Comparison of ENCODE assay signal across 27 cellular contexts in the genomic region with DNA sequence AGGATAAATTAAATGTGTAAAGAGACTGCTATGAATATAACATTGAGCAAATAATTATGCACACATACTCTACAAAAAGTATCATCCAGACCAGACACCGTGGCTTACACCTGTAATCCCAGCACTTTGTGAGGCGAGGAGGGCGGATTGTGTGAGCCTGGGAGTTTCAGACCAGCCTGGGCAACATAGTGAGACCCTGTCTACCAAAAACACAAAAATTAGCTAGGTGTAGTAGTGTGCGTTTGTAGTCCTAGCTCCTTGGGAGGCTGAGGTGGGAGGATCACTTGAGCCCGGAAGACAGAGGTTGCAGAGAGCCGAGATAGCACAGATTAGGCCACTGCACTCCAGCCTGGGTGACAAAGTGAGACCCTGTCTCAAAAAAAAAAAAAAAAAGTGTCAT. TPM values are rescaled to one million over a fixed set of nuclear protein-coding genes. Genes with fewer than 3 reads are reported as not detected.
DNase-seq lines count a peak whose midpoint lies in the region; ATAC-seq, FAIRE-seq and TF ChIP-seq lines count a peak whose summit lies in the region.
"Had no signal": no experiment of that assay in that cellular context is flagged by ENCODE, and none has a peak within 500 bp of the region (broad histone marks: within the 10 kb centered on the region; RNA-seq: fewer than 3 reads in every experiment).

No MANE protein-coding gene starts in this region.

- DNase-seq in activated CD4-positive, alpha-beta memory T cell treated with anti-CD3 and anti-CD28 coated beads for 36 hours, result no peak
- DNase-seq in activated CD4-positive, alpha-beta memory T cell treated with anti-CD3 and anti-CD28 coated beads, Interleukin-2, amount 10 ng/mL, durations not matched to agents 7 days and 5 days, result no peak
- DNase-seq in OCI-LY7 (ENCODE audit: low spot score) (no peak), K562 (ENCODE audit: extremely low read depth in 1 of 4, low spot score in 3 of 4) (no peak)
- no peak for DNase-seq in stimulated activated effector memory CD8-positive, alpha-beta T cell treated with anti-CD3 and anti-CD28 coated beads, Interleukin-12 subunit alpha, Interleukin-12 subunit beta, amount 100 ng/mL, for 72 hours (ENCODE audit: low spot score in 2 of 2)
- no peak for DNase-seq in activated T-helper 2 cell treated with anti-CD3 and anti-CD28 coated beads, Interferon-gamma antibody, Interleukin-2, Interleukin-4, amounts not matched to agents 10 μg/mL and 5 μg/mL and 100 μg/mL, durations not matched to agents 14 hours and 24 hours and 36 hours (ENCODE audit: low spot score)
- DNase-seq: activated B cell treated with CpG ODN at 0.5 μM for 24 hours; activated CD8-positive, alpha-beta T cell treated with anti-CD3 and anti-CD28 coated beads, Interleukin-2, amount 10 ng/mL, durations not matched to agents 7 days and 5 days; activated naive CD4-positive, alpha-beta T cell treated with anti-CD3 and anti-CD28 coated beads, Interleukin-2, amount 50 U/mL, for 16 hours; activated T-cell treated with anti-CD3 and anti-CD28 coated beads, Interleukin-2, amount 50 U/mL, for 1 hour; GDM1; NCI-H1930; NCI-H2227 treated with DMSO at 0.1 percent for 48 hours; NCI-H748 treated with DMSO at 0.1 percent for 48 hours; nephron progenitor cell; pancreas; right cardiac atrium; stimulated activated CD4-positive, alpha-beta T cell treated with anti-CD3 and anti-CD28 coated beads, Interleukin-12 subunit alpha, Interleukin-12 subunit beta, amount 100 ng/mL, for 4 hours; stimulated activated CD4-positive, alpha-beta T cell treated with anti-CD3 and anti-CD28 coated beads, Interleukin-4, amount 100 ng/mL, for 4 hours; stimulated activated naive CD8-positive, alpha-beta T cell treated with anti-CD3 and anti-CD28 coated beads, Interleukin-15, Interleukin-2, amounts not matched to agents 100 U/mL and 50 U/mL, for 24 hours; T1000 had no signal

- H3K9ac ChIP-seq in K562 (ENCODE audit: insufficient read depth in 1 of 2, low read depth in 2 of 2, low read length in 2 of 2), result no peak overlapping the region

- TF ChIP-seq POLR2A in K562 (conservative IDR thresholded peaks at IDR 0.05), result no peak

- H2AFZ ChIP-seq in OCI-LY7 (ENCODE audit: low read length) (no peak overlapping the region), K562 (ENCODE audit: low read depth, low read length) (no peak overlapping the region)

- H3K4me1 ChIP-seq in OCI-LY7 (ENCODE audit: insufficient read depth, low read length, poor library complexity, severe bottlenecking), result peaks cover 51% of the 10 kb centered on the region
- peaks cover 9 to 16% of the 10 kb centered on the region in 2 experiments for H3K4me1 ChIP-seq in K562 (replicated peaks in 1 of 2; ENCODE audit: control insufficient read depth in 2 of 2, insufficient read depth in 2 of 2, low read length in 2 of 2)

- H3K27me3 Mint-ChIP-seq in activated CD4-positive, alpha-beta memory T cell treated with anti-CD3 and anti-CD28 coated beads for 36 hours, result no peaks in the 10 kb centered on the region
- H3K27me3 Mint-ChIP-seq in activated CD4-positive, alpha-beta memory T cell treated with anti-CD3 and anti-CD28 coated beads, Interleukin-2, amount 10 ng/mL, durations not matched to agents 7 days and 5 days, result no peaks in the 10 kb centered on the region
- H3K27me3 Mint-ChIP-seq in activated T-helper 2 cell treated with anti-CD3 and anti-CD28 coated beads, Interferon-gamma antibody, Interleukin-2, Interleukin-4, amounts not matched to agents 10 μg/mL and 5 μg/mL and 100 μg/mL, durations not matched to agents 14 hours and 24 hours and 36 hours (ENCODE audit: low read depth), result no peaks in the 10 kb centered on the region
- H3K27me3 Mint-ChIP-seq: activated B cell treated with CpG ODN at 0.5 μM for 24 hours, type B pancreatic cell had no signal

- H3K36me3 ChIP-seq in OCI-LY7 (ENCODE audit: insufficient read depth, low read length), result peaks cover 13% of the 10 kb centered on the region
- no peaks in the 10 kb centered on the region for H3K36me3 ChIP-seq in K562 (ENCODE audit: control insufficient read depth, insufficient read depth, low read length)
- H3K36me3 ChIP-seq: pancreas had no signal

- H3K4me1 Mint-ChIP-seq in activated CD4-positive, alpha-beta memory T cell treated with anti-CD3 and anti-CD28 coated beads for 36 hours (ENCODE audit: low read depth), result peaks cover 54% of the 10 kb centered on the region
- H3K4me1 Mint-ChIP-seq in activated CD4-positive, alpha-beta memory T cell treated with anti-CD3 and anti-CD28 coated beads, Interleukin-2, amount 10 ng/mL, durations not matched to agents 7 days and 5 days, result peaks cover 55% of the 10 kb centered on the region
- peaks cover 44% of the 10 kb centered on the region for H3K4me1 Mint-ChIP-seq in stimulated activated effector memory CD8-positive, alpha-beta T cell treated with anti-CD3 and anti-CD28 coated beads, Interleukin-12 subunit alpha, Interleukin-12 subunit beta, amount 100 ng/mL, for 72 hours
- peaks cover 48% of the 10 kb centered on the region for H3K4me1 Mint-ChIP-seq in activated T-helper 2 cell treated with anti-CD3 and anti-CD28 coated beads, Interferon-gamma antibody, Interleukin-2, Interleukin-4, amounts not matched to agents 10 μg/mL and 5 μg/mL and 100 μg/mL, durations not matched to agents 14 hours and 24 hours and 36 hours (ENCODE audit: low read depth)

- BruUV-seq in OCI-LY7 (replicated peaks; lab: Mats Ljungman, UMichigan), result no TSS peak
- BruUV-seq in K562 (replicated peaks; lab: Mats Ljungman, UMichigan), result no TSS peak

- H3K27ac ChIP-seq in OCI-LY7 (ENCODE audit: low read depth, low read length, poor library complexity, severe bottlenecking), result no peak overlapping the region
- no peak overlapping the region for H3K27ac ChIP-seq in K562 (ENCODE audit: extremely low read depth, low read depth, low read length)
- H3K27ac ChIP-seq: pancreas had no signal

- 66% methylated on average over 6 of the region's 6 CpGs for WGBS in K562 (ENCODE audit: insufficient coverage, low coverage, missing lambda C conversion rate)

- H3K9me3 ChIP-seq in OCI-LY7 (ENCODE audit: low read length), result no peaks in the 10 kb centered on the region
- no peaks in the 10 kb centered on the region for H3K9me3 ChIP-seq in K562 (replicated peaks; ENCODE audit: control insufficient read depth, insufficient read depth, low read depth, low read length)
- H3K9me3 ChIP-seq: pancreas had no signal

- intact Hi-C loops in activated CD4-positive, alpha-beta memory T cell treated with anti-CD3 and anti-CD28 coated beads for 36 hours (cut with micrococcal nuclease), result no loop called here
- intact Hi-C loops in OCI-LY7 (cut with micrococcal nuclease; ENCODE audit: unreplicated experiment) (loop anchor here (10.0 kb wide), 1 partner anchor 533 kb away; a partner anchor contains a TSS), K562 (cut with micrococcal nuclease) (no loop called here)
- intact Hi-C loops in activated T-helper 2 cell treated with anti-CD3 and anti-CD28 coated beads, Interferon-gamma antibody, Interleukin-2, Interleukin-4, amounts not matched to agents 10 μg/mL and 5 μg/mL and 100 μg/mL, durations not matched to agents 14 hours and 24 hours and 36 hours (cut with micrococcal nuclease), result no loop called here

- CTCF ChIA-PET in activated CD4-positive, alpha-beta memory T cell treated with anti-CD3 and anti-CD28 coated beads for 36 hours (lab: Charles Lee), result interaction anchor here (4.2 kb wide), 1 partner anchor 10 kb away, joined by 27 read pairs; no protein-coding TSS in a partner anchor
- CTCF ChIA-PET in activated CD4-positive, alpha-beta memory T cell treated with anti-CD3 and anti-CD28 coated beads, Interleukin-2, amount 10 ng/mL, durations not matched to agents 7 days and 5 days (lab: Charles Lee), result interaction anchor here (0.6 to 7.5 kb wide), 4 partner anchors 14 to 120 kb away, joined by 3 to 88 read pairs (median 8); a partner anchor contains a TSS
- CTCF ChIA-PET in OCI-LY7 (lab: Charles Lee; ENCODE audit: unreplicated experiment), result interaction anchor here (1.0 kb wide), 1 partner anchor 11 kb away, joined by 6 read pairs; no protein-coding TSS in a partner anchor
- CTCF ChIA-PET in K562 (lab: Yijun Ruan, JAX; ENCODE audit: low intra/inter-chr PET ratio), result no interaction called here

- TF ChIP-seq EP300 in K562 (IDR thresholded peaks at IDR 0.05; ENCODE audit: low read length), result no peak

- H3K27ac Mint-ChIP-seq in activated CD4-positive, alpha-beta memory T cell treated with anti-CD3 and anti-CD28 coated beads for 36 hours, result peak overlapping the region; percentile 61
- H3K27ac Mint-ChIP-seq in activated CD4-positive, alpha-beta memory T cell treated with anti-CD3 and anti-CD28 coated beads, Interleukin-2, amount 10 ng/mL, durations not matched to agents 7 days and 5 days, result no peak overlapping the region
- no peak overlapping the region for H3K27ac Mint-ChIP-seq in stimulated activated effector memory CD8-positive, alpha-beta T cell treated with anti-CD3 and anti-CD28 coated beads, Interleukin-12 subunit alpha, Interleukin-12 subunit beta, amount 100 ng/mL, for 72 hours
- H3K27ac Mint-ChIP-seq in activated T-helper 2 cell treated with anti-CD3 and anti-CD28 coated beads, Interferon-gamma antibody, Interleukin-2, Interleukin-4, amounts not matched to agents 10 μg/mL and 5 μg/mL and 100 μg/mL, durations not matched to agents 14 hours and 24 hours and 36 hours, result no peak overlapping the region
- H3K27ac Mint-ChIP-seq: activated B cell treated with CpG ODN at 0.5 μM for 24 hours, nephron progenitor cell, type B pancreatic cell had no signal

- H3K27me3 ChIP-seq in K562 (ENCODE audit: control insufficient read depth in 2 of 2, insufficient read depth in 2 of 2, low read length in 2 of 2), result no peaks in the 10 kb centered on the region
- H3K27me3 ChIP-seq: pancreas had no signal

- peaks cover 37% of the 10 kb centered on the region for H3K36me3 Mint-ChIP-seq in activated CD4-positive, alpha-beta memory T cell treated with anti-CD3 and anti-CD28 coated beads for 36 hours
- peaks cover 54% of the 10 kb centered on the region for H3K36me3 Mint-ChIP-seq in activated CD4-positive, alpha-beta memory T cell treated with anti-CD3 and anti-CD28 coated beads, Interleukin-2, amount 10 ng/mL, durations not matched to agents 7 days and 5 days (ENCODE audit: low read depth)
- peaks cover 39% of the 10 kb centered on the region for H3K36me3 Mint-ChIP-seq in stimulated activated effector memory CD8-positive, alpha-beta T cell treated with anti-CD3 and anti-CD28 coated beads, Interleukin-12 subunit alpha, Interleukin-12 subunit beta, amount 100 ng/mL, for 72 hours
- H3K36me3 Mint-ChIP-seq in activated T-helper 2 cell treated with anti-CD3 and anti-CD28 coated beads, Interferon-gamma antibody, Interleukin-2, Interleukin-4, amounts not matched to agents 10 μg/mL and 5 μg/mL and 100 μg/mL, durations not matched to agents 14 hours and 24 hours and 36 hours (ENCODE audit: low read depth), result peaks cover 29% of the 10 kb centered on the region
- H3K36me3 Mint-ChIP-seq: type B pancreatic cell had no signal

- no peak for TF ChIP-seq CTCF in OCI-LY7 (conservative IDR thresholded peaks at IDR 0.05; ENCODE audit: low read length)
- TF ChIP-seq CTCF in K562 (IDR thresholded peaks at IDR 0.05 in 2 of 3, conservative IDR thresholded peaks at IDR 0.05 in 1 of 3; ENCODE audit: insufficient read depth in 2 of 3, low read depth in 1 of 3, low read length in 3 of 3), result no peak

- no peak for FAIRE-seq in K562 (lab: Jason Lieb, UNC)
- FAIRE-seq: endothelial cell of umbilical vein, H1, keratinocyte, pancreas had no signal

- TF ChIP-seq RAD21 in K562 (CRISPR knock-in tag; conservative IDR thresholded peaks at IDR 0.05 in 1 of 2, IDR thresholded peaks at IDR 0.05 in 1 of 2), result no peak

- H3K9me1 ChIP-seq in K562 (ENCODE audit: control insufficient read depth, insufficient read depth, low read length), result no peaks in the 10 kb centered on the region

- H3K9me3 Mint-ChIP-seq in activated CD4-positive, alpha-beta memory T cell treated with anti-CD3 and anti-CD28 coated beads for 36 hours, result no peaks in the 10 kb centered on the region
- H3K9me3 Mint-ChIP-seq in activated CD4-positive, alpha-beta memory T cell treated with anti-CD3 and anti-CD28 coated beads, Interleukin-2, amount 10 ng/mL, durations not matched to agents 7 days and 5 days, result no peaks in the 10 kb centered on the region
- H3K9me3 Mint-ChIP-seq in stimulated activated effector memory CD8-positive, alpha-beta T cell treated with anti-CD3 and anti-CD28 coated beads, Interleukin-12 subunit alpha, Interleukin-12 subunit beta, amount 100 ng/mL, for 72 hours, result no peaks in the 10 kb centered on the region
- H3K9me3 Mint-ChIP-seq in activated T-helper 2 cell treated with anti-CD3 and anti-CD28 coated beads, Interferon-gamma antibody, Interleukin-2, Interleukin-4, amounts not matched to agents 10 μg/mL and 5 μg/mL and 100 μg/mL, durations not matched to agents 14 hours and 24 hours and 36 hours, result no peaks in the 10 kb centered on the region
- H3K9me3 Mint-ChIP-seq: activated B cell treated with CpG ODN at 0.5 μM for 24 hours, nephron progenitor cell, type B pancreatic cell had no signal

- H3K9me2 ChIP-seq in OCI-LY7 (ENCODE audit: insufficient read depth, low read length), result no peaks in the 10 kb centered on the region

- H4K20me1 ChIP-seq in OCI-LY7 (ENCODE audit: insufficient read depth, low read length) (no peaks in the 10 kb centered on the region), K562 (replicated peaks; ENCODE audit: control insufficient read depth, insufficient read depth, low read length) (no peaks in the 10 kb centered on the region)

- H3K79me2 ChIP-seq in OCI-LY7 (ENCODE audit: insufficient read depth, low read depth, low read length), result peaks cover 40% of the 10 kb centered on the region
- H3K79me2 ChIP-seq in K562 (ENCODE audit: control insufficient read depth, insufficient read depth, low read length), result peaks cover 35% of the 10 kb centered on the region

- H3K4me3 ChIP-seq in OCI-LY7 (ENCODE audit: low read depth, low read length, poor library complexity, severe bottlenecking) (no peak overlapping the region), K562 (no peak overlapping the region)
- H3K4me3 ChIP-seq: pancreas had no signal

- in situ Hi-C loops in K562 (cut with MboI), result no loop called here

- ATAC-seq in K562, result no peak
- ATAC-seq in stimulated activated effector memory CD8-positive, alpha-beta T cell treated with anti-CD3 and anti-CD28 coated beads, Interleukin-12 subunit alpha, Interleukin-12 subunit beta, amount 100 ng/mL, for 72 hours, result no peak
- ATAC-seq in HG02840 (IDR thresholded peaks at IDR 0.05; ENCODE audit: low FRiP score, unreplicated experiment), result no peak
- ATAC-seq in HG03342 (IDR thresholded peaks at IDR 0.05; ENCODE audit: unreplicated experiment), result no peak
- ATAC-seq: activated CD8-positive, alpha-beta T cell treated with anti-CD3 and anti-CD28 coated beads, Interleukin-2, amount 10 ng/mL, durations not matched to agents 7 days and 5 days; pancreas; right cardiac atrium; stimulated activated naive CD8-positive, alpha-beta T cell treated with anti-CD3 and anti-CD28 coated beads, Interleukin-15, Interleukin-2, amounts not matched to agents 100 U/mL and 50 U/mL, for 24 hours had no signal

- no peak overlapping the region for H3K4me3 Mint-ChIP-seq in activated CD4-positive, alpha-beta memory T cell treated with anti-CD3 and anti-CD28 coated beads for 36 hours
- H3K4me3 Mint-ChIP-seq in activated CD4-positive, alpha-beta memory T cell treated with anti-CD3 and anti-CD28 coated beads, Interleukin-2, amount 10 ng/mL, durations not matched to agents 7 days and 5 days, result no peak overlapping the region
- H3K4me3 Mint-ChIP-seq in stimulated activated effector memory CD8-positive, alpha-beta T cell treated with anti-CD3 and anti-CD28 coated beads, Interleukin-12 subunit alpha, Interleukin-12 subunit beta, amount 100 ng/mL, for 72 hours, result peak overlapping the region; percentile 76
- H3K4me3 Mint-ChIP-seq in activated T-helper 2 cell treated with anti-CD3 and anti-CD28 coated beads, Interferon-gamma antibody, Interleukin-2, Interleukin-4, amounts not matched to agents 10 μg/mL and 5 μg/mL and 100 μg/mL, durations not matched to agents 14 hours and 24 hours and 36 hours (ENCODE audit: low read depth), result no peak overlapping the region
- H3K4me3 Mint-ChIP-seq: activated B cell treated with CpG ODN at 0.5 μM for 24 hours, nephron progenitor cell, type B pancreatic cell had no signal

- POLR2A ChIA-PET in activated CD4-positive, alpha-beta memory T cell treated with anti-CD3 and anti-CD28 coated beads for 36 hours (lab: Charles Lee), result interaction anchor here (1.0 to 5.4 kb wide), 2 partner anchors 9 to 13 kb away, joined by 4 to 59 read pairs; no protein-coding TSS in a partner anchor
- POLR2A ChIA-PET in activated CD4-positive, alpha-beta memory T cell treated with anti-CD3 and anti-CD28 coated beads, Interleukin-2, amount 10 ng/mL, durations not matched to agents 7 days and 5 days (lab: Charles Lee), result interaction anchor here (1.0 to 15.7 kb wide), 8 partner anchors 8 to 121 kb away, joined by 3 to 572 read pairs (median 137); a partner anchor contains a TSS
- POLR2A ChIA-PET in OCI-LY7 (lab: Charles Lee) (interaction anchor here (0.6 to 6.7 kb wide), 6 partner anchors 9 to 536 kb away, joined by 3 to 91 read pairs (median 35); no protein-coding TSS in a partner anchor), K562 (lab: Yijun Ruan, JAX) (interaction anchor here (1.2 kb wide), 1 partner anchor 11 kb away, joined by 3 read pairs; no protein-coding TSS in a partner anchor)

- peak overlapping the region; percentile 94; the same call in 1 of the 2 replicates for H3K4me2 ChIP-seq in OCI-LY7 (ENCODE audit: low read length)
- no peak overlapping the region for H3K4me2 ChIP-seq in K562 (ENCODE audit: insufficient read depth, low read length)

RNA-seq across cellular contexts. Expression of a gene that starts 2.4 kb away (rescaled TPM):
- total RNA-seq in activated CD4-positive, alpha-beta memory T cell treated with anti-CD3 and anti-CD28 coated beads for 36 hours, result 100 to 1,000 TPM; 103 to 104 TPM
- total RNA-seq in activated CD4-positive, alpha-beta memory T cell treated with anti-CD3 and anti-CD28 coated beads, Interleukin-2, amount 10 ng/mL, durations not matched to agents 7 days and 5 days, result 100 to 1,000 TPM; 163 to 166 TPM
- 34.7 and 54.2 TPM in 2 replicates for total RNA-seq in OCI-LY7 (2014; rRNA removed; shearing (Covaris generic))
- total RNA-seq in OCI-LY7 (2022) (66.8 and 68.9 TPM in 2 replicates), K562 (2014; rRNA removed) (24.8 and 31.2 TPM in 2 replicates), K562 (2014; rRNA removed; fragmentation: Illumina TruSeq; extraction: Trizol) (40.5 and 46.8 TPM in 2 replicates), K562 (2015; rRNA removed; fragmentation: Illumina TruSeq; extraction: Trizol) (38.0 and 39.7 TPM in 2 replicates), K562 (2021) (32.7 and 34.2 TPM in 2 replicates)
- total RNA-seq in K562 (2011; cell fraction: chromatin; rRNA removed; ENCODE audit: low replicate concordance), result 14.0 and 31.6 TPM in 2 replicates
- total RNA-seq in K562 (2011; cell fraction: nucleolus; rRNA removed), result 8.8 and 11.4 TPM in 2 replicates
- total RNA-seq in K562 (2011; cell fraction: nucleoplasm; rRNA removed), result 23.0 and 38.4 TPM in 2 replicates
- polyA plus RNA-seq in K562 (2011; rRNA removed) (30.9 and 44.3 TPM in 2 replicates), K562 (2014; fragmentation: Illumina TruSeq; extraction: Trizol) (30.0 and 33.8 TPM in 2 replicates), K562 (2014; fragmentation: Nextera tagmentation; extraction: Ambion mirVana) (10 to 100 TPM; 25.9 to 27.9 TPM), K562 (2014; rRNA removed) (27.6 and 34.3 TPM in 2 replicates)
- 9.3 and 24.7 TPM in 2 replicates for polyA plus RNA-seq in K562 (2011; cell fraction: cytosol; rRNA removed)
- 6.0 and 9.8 TPM in 2 replicates for polyA plus RNA-seq in K562 (2011; cell fraction: nucleus; rRNA removed)
- polyA plus RNA-seq in K562 (2012), result 25.2 and 27.7 TPM in 2 replicates
- polyA minus RNA-seq in K562 (2011; rRNA and poly(A)+ RNA removed), result 57.8 and 58.4 TPM in 2 replicates
- polyA minus RNA-seq in K562 (2011; cell fraction: cytosol; rRNA and poly(A)+ RNA removed), result 12.7 and 19.6 TPM in 2 replicates
- 11.4 and 14.8 TPM in 2 replicates for polyA minus RNA-seq in K562 (2011; cell fraction: nucleus; rRNA and poly(A)+ RNA removed)
- 89.5 and 91.0 TPM in 2 replicates for total RNA-seq in activated T-helper 2 cell treated with anti-CD3 and anti-CD28 coated beads, Interferon-gamma antibody, Interleukin-2, Interleukin-4, amounts not matched to agents 10 μg/mL and 5 μg/mL and 100 μg/mL, durations not matched to agents 14 hours and 24 hours and 36 hours
